In genomic region chr12:24822121-24822899, GRCh38 we compare ENCODE assay signal across 1 cellular context.
TF ChIP-seq lines count a peak whose summit lies in the region.

No MANE protein-coding gene starts in this region.

TF ChIP-seq in GM12878, 131 proteins besides CTCF, POLR2A, EP300 and RAD21 (continued from another document):
- TF ChIP-seq USF1 (IDR thresholded peaks at IDR 0.05; ENCODE audit: borderline replicate concordance, extremely low read length, insufficient read depth, low read depth, low read length) (no peak), HDGF (IDR thresholded peaks at IDR 0.05) (no peak), EED (IDR thresholded peaks at IDR 0.05; ENCODE audit: low read depth) (peak; percentile 66; the same call in 1 of the 2 replicates), TCF7 (IDR thresholded peaks at IDR 0.05; ENCODE audit: borderline replicate concordance) (peak; percentile 52; the same call in 1 of the 2 replicates), HSF1 (IDR thresholded peaks at IDR 0.05; ENCODE audit: low read depth, low read length) (no peak), TBL1XR1 (IDR thresholded peaks at IDR 0.05; ENCODE audit: low read depth, low read length) (peak; percentile 66), BCL3 (IDR thresholded peaks at IDR 0.05; ENCODE audit: borderline replicate concordance, insufficient read depth, low read depth, low read length, poor library complexity, severe bottlenecking) (peak; percentile 61), IRF4 (IDR thresholded peaks at IDR 0.05; ENCODE audit: low read depth, low read length) (0 out of 2 replicates have a peak, but pooled peaks have one; percentile 44), JUNB (IDR thresholded peaks at IDR 0.05) (peak; percentile 86), TCF12 (IDR thresholded peaks at IDR 0.05; ENCODE audit: low read depth, low read length) (0 out of 2 replicates have a peak, but pooled peaks have one; percentile 28), ZNF622 (IDR thresholded peaks at IDR 0.05) (no peak), ATF7 (IDR thresholded peaks at IDR 0.05; ENCODE audit: low read depth) (peak; percentile 65; the same call in 1 of the 2 replicates), RELA (IDR thresholded peaks at IDR 0.05; ENCODE audit: borderline replicate concordance, partially characterized antibody) (peak; percentile 16), CBFB (IDR thresholded peaks at IDR 0.05; ENCODE audit: low read depth) (peak; percentile 83), PKNOX1 (IDR thresholded peaks at IDR 0.05) (no peak), NFIC (IDR thresholded peaks at IDR 0.05; ENCODE audit: low read depth, low read length) (peak; percentile 99), SMAD1 (IDR thresholded peaks at IDR 0.05; ENCODE audit: low read depth, partially characterized antibody) (no peak), ATF2 (IDR thresholded peaks at IDR 0.05; ENCODE audit: low read length) (peak; percentile 92), DPF2 (IDR thresholded peaks at IDR 0.05) (peak; percentile 91), RELB (IDR thresholded peaks at IDR 0.05; ENCODE audit: low read depth) (peak; percentile 86), MLLT1 (IDR thresholded peaks at IDR 0.05) (no peak), CREB1 (IDR thresholded peaks at IDR 0.05; ENCODE audit: low read depth) (0 out of 2 replicates have a peak, but pooled peaks have one; percentile 34), POLR2AphosphoS2 (IDR thresholded peaks at IDR 0.05; ENCODE audit: low read depth, low read length) (no peak), BHLHE40 (IDR thresholded peaks at IDR 0.05; ENCODE audit: borderline replicate concordance in 1 of 2, low read depth in 2 of 2, low read length in 1 of 2) (peak; percentile 38 to 44; a peak in 2 of 4 replicates), SKIL (IDR thresholded peaks at IDR 0.05; ENCODE audit: low read depth, poor library complexity, severe bottlenecking) (peak; percentile 78), MTA3 (IDR thresholded peaks at IDR 0.05; ENCODE audit: borderline replicate concordance, low read length) (peak; percentile 95), HDAC2 (IDR thresholded peaks at IDR 0.05) (no peak), GATAD2B (conservative IDR thresholded peaks at IDR 0.05; ENCODE audit: low read depth) (0 out of 2 replicates have a peak, but pooled peaks have one; percentile 36), MEF2B (IDR thresholded peaks at IDR 0.05; ENCODE audit: partially characterized antibody, poor library complexity, severe bottlenecking) (peak; percentile 83), MAX (IDR thresholded peaks at IDR 0.05; ENCODE audit: low read depth, low read length) (no peak), MEF2A (IDR thresholded peaks at IDR 0.05; ENCODE audit: insufficient read depth, low read depth, low read length) (peak; percentile 86), BCL11A (IDR thresholded peaks at IDR 0.05; ENCODE audit: low read depth, low read length) (peak; percentile 94), ZBED1 (IDR thresholded peaks at IDR 0.05; ENCODE audit: borderline replicate concordance) (0 out of 2 replicates have a peak, but pooled peaks have one; percentile 58), MTA2 (IDR thresholded peaks at IDR 0.05; ENCODE audit: low read depth) (peak; percentile 99), SMAD5 (IDR thresholded peaks at IDR 0.05; ENCODE audit: low read depth) (no peak), NR2F1 (conservative IDR thresholded peaks at IDR 0.05) (peak; percentile 94), ETV6 (conservative IDR thresholded peaks at IDR 0.05 in 1 of 2, IDR thresholded peaks at IDR 0.05 in 1 of 2; ENCODE audit: borderline replicate concordance in 1 of 2, low read depth in 1 of 2) (peak in 1 of 2 experiments; percentile 56; a peak in 2 of 4 replicates), BMI1 (IDR thresholded peaks at IDR 0.05; ENCODE audit: borderline replicate concordance) (peak; percentile 73; the same call in 1 of the 2 replicates), POU2F2 (IDR thresholded peaks at IDR 0.05; ENCODE audit: borderline replicate concordance, low read depth, low read length) (peak; percentile 80; the same call in 2 of the 3 replicates), PAX5 (IDR thresholded peaks at IDR 0.05; ENCODE audit: borderline replicate concordance, low read depth, low read length) (0 out of 2 replicates have a peak, but pooled peaks have one; percentile 29), ZNF217 (IDR thresholded peaks at IDR 0.05) (peak; percentile 88), SUPT20H (IDR thresholded peaks at IDR 0.05; ENCODE audit: borderline replicate concordance, control insufficient read depth, low read depth, low read length) (no peak), IRF5 (IDR thresholded peaks at IDR 0.05; ENCODE audit: borderline replicate concordance) (no peak), SMARCA5 (IDR thresholded peaks at IDR 0.05) (no peak; the same call in 1 of the 2 replicates), GABPA (IDR thresholded peaks at IDR 0.05; ENCODE audit: low read depth) (0 out of 2 replicates have a peak, but pooled peaks have one; percentile 43), TARDBP (IDR thresholded peaks at IDR 0.05; ENCODE audit: borderline replicate concordance) (no peak), IKZF2 (IDR thresholded peaks at IDR 0.05) (peak; percentile 97 to 98), ESRRA (IDR thresholded peaks at IDR 0.05; ENCODE audit: low read length) (no peak)
